ENCODE assay signal across 1 cellular context in the genomic region with DNA sequence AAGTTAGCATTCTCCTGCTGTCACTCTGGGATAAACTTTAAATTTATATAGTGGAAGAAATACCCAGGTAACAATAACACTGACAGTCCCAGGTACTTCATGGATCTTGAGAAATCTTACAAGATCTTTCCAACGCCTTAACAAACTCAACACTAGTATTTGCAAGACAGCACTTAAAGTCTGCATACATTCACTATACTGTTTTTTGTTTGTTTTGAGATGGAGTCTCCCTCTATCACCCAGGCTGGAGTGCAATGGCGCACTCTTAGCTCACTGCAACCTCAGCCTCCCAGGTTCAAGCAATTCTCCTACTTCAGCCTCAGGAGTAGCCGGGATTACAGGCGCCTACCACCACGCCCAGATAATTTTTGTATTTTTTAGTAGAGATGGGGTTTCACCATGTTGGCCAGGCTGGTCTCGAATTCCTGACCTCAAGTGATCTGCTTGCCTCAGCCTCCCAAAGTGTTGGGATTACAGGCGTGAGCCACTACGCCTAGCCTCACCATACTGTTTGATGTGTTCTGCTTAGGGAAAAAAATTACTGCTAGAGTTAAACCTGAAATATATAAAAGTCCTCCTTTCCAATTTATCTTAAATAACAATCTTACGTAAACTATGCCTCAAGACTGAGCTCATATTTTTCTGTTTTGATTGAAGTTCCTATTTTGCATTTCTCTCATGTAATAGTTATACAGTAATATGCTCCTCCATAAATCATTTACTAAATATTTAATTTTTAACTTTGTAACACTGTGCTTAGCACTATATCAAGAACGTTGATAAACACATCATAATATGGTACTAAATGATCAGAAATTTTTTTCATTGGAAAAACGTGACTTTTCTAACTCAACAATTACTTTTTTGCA.
A peak's percentile ranks its signal among the peaks of the same experiment; 100 is the strongest.
TF ChIP-seq lines count a peak whose summit lies in the region.

No MANE protein-coding gene starts in this region.

TF ChIP-seq in HEK293, 187 proteins besides CTCF, POLR2A, EP300 and RAD21 (continued from another document):
- TF ChIP-seq, protein P1, sequence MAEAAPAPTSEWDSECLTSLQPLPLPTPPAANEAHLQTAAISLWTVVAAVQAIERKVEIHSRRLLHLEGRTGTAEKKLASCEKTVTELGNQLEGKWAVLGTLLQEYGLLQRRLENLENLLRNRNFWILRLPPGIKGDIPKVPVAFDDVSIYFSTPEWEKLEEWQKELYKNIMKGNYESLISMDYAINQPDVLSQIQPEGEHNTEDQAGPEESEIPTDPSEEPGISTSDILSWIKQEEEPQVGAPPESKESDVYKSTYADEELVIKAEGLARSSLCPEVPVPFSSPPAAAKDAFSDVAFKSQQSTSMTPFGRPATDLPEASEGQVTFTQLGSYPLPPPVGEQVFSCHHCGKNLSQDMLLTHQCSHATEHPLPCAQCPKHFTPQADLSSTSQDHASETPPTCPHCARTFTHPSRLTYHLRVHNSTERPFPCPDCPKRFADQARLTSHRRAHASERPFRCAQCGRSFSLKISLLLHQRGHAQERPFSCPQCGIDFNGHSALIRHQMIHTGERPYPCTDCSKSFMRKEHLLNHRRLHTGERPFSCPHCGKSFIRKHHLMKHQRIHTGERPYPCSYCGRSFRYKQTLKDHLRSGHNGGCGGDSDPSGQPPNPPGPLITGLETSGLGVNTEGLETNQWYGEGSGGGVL (tag by site-specific recombination; IDR thresholded peaks at IDR 0.05) = no peak
- TF ChIP-seq, protein P2, sequence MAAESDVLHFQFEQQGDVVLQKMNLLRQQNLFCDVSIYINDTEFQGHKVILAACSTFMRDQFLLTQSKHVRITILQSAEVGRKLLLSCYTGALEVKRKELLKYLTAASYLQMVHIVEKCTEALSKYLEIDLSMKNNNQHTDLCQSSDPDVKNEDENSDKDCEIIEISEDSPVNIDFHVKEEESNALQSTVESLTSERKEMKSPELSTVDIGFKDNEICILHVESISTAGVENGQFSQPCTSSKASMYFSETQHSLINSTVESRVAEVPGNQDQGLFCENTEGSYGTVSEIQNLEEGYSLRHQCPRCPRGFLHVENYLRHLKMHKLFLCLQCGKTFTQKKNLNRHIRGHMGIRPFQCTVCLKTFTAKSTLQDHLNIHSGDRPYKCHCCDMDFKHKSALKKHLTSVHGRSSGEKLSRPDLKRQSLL (tag by site-specific recombination; IDR thresholded peaks at IDR 0.05) = peak; percentile 36; the same call in 1 of the 2 replicates
- TF ChIP-seq ZNF677 (tag by site-specific recombination; IDR thresholded peaks at IDR 0.05) (no peak), PRDM1 (tag by site-specific recombination; IDR thresholded peaks at IDR 0.05) (no peak), ZNF600 (tag by site-specific recombination; IDR thresholded peaks at IDR 0.05) (peak; percentile 53; the same call in 1 of the 2 replicates), ZBTB1 (tag by site-specific recombination; IDR thresholded peaks at IDR 0.05) (no peak), ZNF654 (tag by site-specific recombination; IDR thresholded peaks at IDR 0.05; ENCODE audit: low read depth) (no peak), ZNF416 (tag by site-specific recombination; IDR thresholded peaks at IDR 0.05) (no peak), ZFHX2 (tag by site-specific recombination; conservative IDR thresholded peaks at IDR 0.05) (no peak), ZNF366 (tag by site-specific recombination; conservative IDR thresholded peaks at IDR 0.05) (no peak), ZNF292 (tag by site-specific recombination; IDR thresholded peaks at IDR 0.05; ENCODE audit: borderline replicate concordance, low read depth) (no peak), ZNF473 (tag by site-specific recombination; IDR thresholded peaks at IDR 0.05) (no peak), MZF1 (tag by site-specific recombination; IDR thresholded peaks at IDR 0.05; ENCODE audit: borderline replicate concordance) (no peak), ZNF354C (tag by site-specific recombination; IDR thresholded peaks at IDR 0.05; ENCODE audit: borderline replicate concordance, low read depth) (no peak)
- TF ChIP-seq, protein P3, sequence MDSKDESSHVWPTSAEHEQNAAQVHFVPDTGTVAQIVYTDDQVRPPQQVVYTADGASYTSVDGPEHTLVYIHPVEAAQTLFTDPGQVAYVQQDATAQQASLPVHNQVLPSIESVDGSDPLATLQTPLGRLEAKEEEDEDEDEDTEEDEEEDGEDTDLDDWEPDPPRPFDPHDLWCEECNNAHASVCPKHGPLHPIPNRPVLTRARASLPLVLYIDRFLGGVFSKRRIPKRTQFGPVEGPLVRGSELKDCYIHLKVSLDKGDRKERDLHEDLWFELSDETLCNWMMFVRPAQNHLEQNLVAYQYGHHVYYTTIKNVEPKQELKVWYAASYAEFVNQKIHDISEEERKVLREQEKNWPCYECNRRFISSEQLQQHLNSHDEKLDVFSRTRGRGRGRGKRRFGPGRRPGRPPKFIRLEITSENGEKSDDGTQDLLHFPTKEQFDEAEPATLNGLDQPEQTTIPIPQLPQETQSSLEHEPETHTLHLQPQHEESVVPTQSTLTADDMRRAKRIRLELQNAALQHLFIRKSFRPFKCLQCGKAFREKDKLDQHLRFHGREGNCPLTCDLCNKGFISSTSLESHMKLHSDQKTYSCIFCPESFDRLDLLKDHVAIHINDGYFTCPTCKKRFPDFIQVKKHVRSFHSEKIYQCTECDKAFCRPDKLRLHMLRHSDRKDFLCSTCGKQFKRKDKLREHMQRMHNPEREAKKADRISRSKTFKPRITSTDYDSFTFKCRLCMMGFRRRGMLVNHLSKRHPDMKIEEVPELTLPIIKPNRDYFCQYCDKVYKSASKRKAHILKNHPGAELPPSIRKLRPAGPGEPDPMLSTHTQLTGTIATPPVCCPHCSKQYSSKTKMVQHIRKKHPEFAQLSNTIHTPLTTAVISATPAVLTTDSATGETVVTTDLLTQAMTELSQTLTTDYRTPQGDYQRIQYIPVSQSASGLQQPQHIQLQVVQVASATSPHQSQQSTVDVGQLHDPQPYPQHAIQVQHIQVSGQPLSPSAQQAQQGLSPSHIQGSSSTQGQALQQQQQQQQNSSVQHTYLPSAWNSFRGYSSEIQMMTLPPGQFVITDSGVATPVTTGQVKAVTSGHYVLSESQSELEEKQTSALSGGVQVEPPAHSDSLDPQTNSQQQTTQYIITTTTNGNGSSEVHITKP (tag by site-specific recombination; IDR thresholded peaks at IDR 0.05) = peak; percentile 85
- TF ChIP-seq, protein P4, sequence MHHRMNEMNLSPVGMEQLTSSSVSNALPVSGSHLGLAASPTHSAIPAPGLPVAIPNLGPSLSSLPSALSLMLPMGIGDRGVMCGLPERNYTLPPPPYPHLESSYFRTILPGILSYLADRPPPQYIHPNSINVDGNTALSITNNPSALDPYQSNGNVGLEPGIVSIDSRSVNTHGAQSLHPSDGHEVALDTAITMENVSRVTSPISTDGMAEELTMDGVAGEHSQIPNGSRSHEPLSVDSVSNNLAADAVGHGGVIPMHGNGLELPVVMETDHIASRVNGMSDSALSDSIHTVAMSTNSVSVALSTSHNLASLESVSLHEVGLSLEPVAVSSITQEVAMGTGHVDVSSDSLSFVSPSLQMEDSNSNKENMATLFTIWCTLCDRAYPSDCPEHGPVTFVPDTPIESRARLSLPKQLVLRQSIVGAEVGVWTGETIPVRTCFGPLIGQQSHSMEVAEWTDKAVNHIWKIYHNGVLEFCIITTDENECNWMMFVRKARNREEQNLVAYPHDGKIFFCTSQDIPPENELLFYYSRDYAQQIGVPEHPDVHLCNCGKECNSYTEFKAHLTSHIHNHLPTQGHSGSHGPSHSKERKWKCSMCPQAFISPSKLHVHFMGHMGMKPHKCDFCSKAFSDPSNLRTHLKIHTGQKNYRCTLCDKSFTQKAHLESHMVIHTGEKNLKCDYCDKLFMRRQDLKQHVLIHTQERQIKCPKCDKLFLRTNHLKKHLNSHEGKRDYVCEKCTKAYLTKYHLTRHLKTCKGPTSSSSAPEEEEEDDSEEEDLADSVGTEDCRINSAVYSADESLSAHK (tag by site-specific recombination; IDR thresholded peaks at IDR 0.05) = no peak
- TF ChIP-seq, protein P5, sequence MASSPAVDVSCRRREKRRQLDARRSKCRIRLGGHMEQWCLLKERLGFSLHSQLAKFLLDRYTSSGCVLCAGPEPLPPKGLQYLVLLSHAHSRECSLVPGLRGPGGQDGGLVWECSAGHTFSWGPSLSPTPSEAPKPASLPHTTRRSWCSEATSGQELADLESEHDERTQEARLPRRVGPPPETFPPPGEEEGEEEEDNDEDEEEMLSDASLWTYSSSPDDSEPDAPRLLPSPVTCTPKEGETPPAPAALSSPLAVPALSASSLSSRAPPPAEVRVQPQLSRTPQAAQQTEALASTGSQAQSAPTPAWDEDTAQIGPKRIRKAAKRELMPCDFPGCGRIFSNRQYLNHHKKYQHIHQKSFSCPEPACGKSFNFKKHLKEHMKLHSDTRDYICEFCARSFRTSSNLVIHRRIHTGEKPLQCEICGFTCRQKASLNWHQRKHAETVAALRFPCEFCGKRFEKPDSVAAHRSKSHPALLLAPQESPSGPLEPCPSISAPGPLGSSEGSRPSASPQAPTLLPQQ (tag by site-specific recombination; IDR thresholded peaks at IDR 0.05) = no peak
